ENCODE assay signal across 3 cellular contexts in the genomic region with DNA sequence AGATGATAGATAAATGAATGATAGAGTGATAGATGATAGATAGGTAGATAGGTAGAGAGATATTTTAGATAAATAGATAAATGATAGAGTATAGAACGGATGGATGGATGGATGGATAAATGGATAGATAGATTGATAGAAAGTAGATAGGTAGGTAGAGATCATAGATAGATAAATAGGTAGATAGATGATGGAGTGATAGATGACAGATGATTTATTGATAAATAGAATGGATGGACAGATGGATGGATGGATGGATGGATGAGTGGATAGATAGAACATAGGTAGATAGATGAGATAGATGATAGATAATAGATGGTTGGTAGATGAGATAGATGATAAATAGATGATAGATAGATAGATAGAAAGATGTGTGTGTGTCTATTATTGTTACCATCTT.
A peak's percentile ranks its signal among the peaks of the same experiment; 100 is the strongest.
TF ChIP-seq lines count a peak whose summit lies in the region.

No MANE protein-coding gene starts in this region.

TF ChIP-seq in HEK293T, 16 proteins besides CTCF, POLR2A, EP300 and RAD21:
- TF ChIP-seq ELF4 (IDR thresholded peaks at IDR 0.05) = no peak
- peak; percentile 59; the same call in 1 of the 2 replicates for TF ChIP-seq PKNOX1 (IDR thresholded peaks at IDR 0.05)

TF ChIP-seq in K562, 482 proteins besides CTCF, POLR2A, EP300 and RAD21:
- TF ChIP-seq ESRRA (IDR thresholded peaks at IDR 0.05; ENCODE audit: borderline replicate concordance, low read depth) (no peak), DACH1 (IDR thresholded peaks at IDR 0.05; ENCODE audit: partially characterized antibody) (peak; percentile 62), SP2 (IDR thresholded peaks at IDR 0.05; ENCODE audit: extremely low read depth, low read depth, low read length, poor library complexity, severe bottlenecking) (no peak), RBM25 (IDR thresholded peaks at IDR 0.05; ENCODE audit: low read depth, low read length, severe bottlenecking) (no peak), ZNF589 (CRISPR knock-in tag; IDR thresholded peaks at IDR 0.05; ENCODE audit: low read depth) (no peak), ZBTB2 (IDR thresholded peaks at IDR 0.05) (peak; percentile 67; the same call in 1 of the 2 replicates)
- TF ChIP-seq, protein P1, sequence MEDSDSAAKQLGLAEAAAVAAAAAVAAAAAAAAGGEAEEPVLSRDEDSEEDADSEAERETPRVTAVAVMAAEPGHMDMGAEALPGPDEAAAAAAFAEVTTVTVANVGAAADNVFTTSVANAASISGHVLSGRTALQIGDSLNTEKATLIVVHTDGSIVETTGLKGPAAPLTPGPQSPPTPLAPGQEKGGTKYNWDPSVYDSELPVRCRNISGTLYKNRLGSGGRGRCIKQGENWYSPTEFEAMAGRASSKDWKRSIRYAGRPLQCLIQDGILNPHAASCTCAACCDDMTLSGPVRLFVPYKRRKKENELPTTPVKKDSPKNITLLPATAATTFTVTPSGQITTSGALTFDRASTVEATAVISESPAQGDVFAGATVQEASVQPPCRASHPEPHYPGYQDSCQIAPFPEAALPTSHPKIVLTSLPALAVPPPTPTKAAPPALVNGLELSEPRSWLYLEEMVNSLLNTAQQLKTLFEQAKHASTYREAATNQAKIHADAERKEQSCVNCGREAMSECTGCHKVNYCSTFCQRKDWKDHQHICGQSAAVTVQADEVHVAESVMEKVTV (CRISPR knock-in tag; IDR thresholded peaks at IDR 0.05) = no peak

TF ChIP-seq in H1, 55 proteins besides CTCF, POLR2A, EP300 and RAD21:
- TF ChIP-seq EZH2 (IDR thresholded peaks at IDR 0.05; ENCODE audit: low read depth, low read length, severe bottlenecking) (no peak), SRF (IDR thresholded peaks at IDR 0.05; ENCODE audit: low read depth, low read length) (no peak), CREB1 (IDR thresholded peaks at IDR 0.05) (no peak), ZNF274 (IDR thresholded peaks at IDR 0.05; ENCODE audit: borderline replicate concordance, extremely low read depth, low read length) (no peak), SIX5 (IDR thresholded peaks at IDR 0.05; ENCODE audit: low read depth, low read length) (no peak), FOSL1 (IDR thresholded peaks at IDR 0.05; ENCODE audit: insufficient read depth, low read depth, low read length) (no peak), TCF12 (IDR thresholded peaks at IDR 0.05; ENCODE audit: low read depth, low read length) (no peak), TAF7 (optimal IDR thresholded peaks at IDR 0.05; ENCODE audit: borderline replicate concordance, low read depth, low read length) (no peak), HDAC2 (IDR thresholded peaks at IDR 0.05; ENCODE audit: borderline replicate concordance in 1 of 2, low read depth in 2 of 2, low read length in 2 of 2) (no peak), EGR1 (IDR thresholded peaks at IDR 0.05; ENCODE audit: borderline replicate concordance, low read depth, low read length) (no peak), E2F6 (IDR thresholded peaks at IDR 0.05) (no peak)
